ENCODE assay signal across 1 cellular context in the genomic region with DNA sequence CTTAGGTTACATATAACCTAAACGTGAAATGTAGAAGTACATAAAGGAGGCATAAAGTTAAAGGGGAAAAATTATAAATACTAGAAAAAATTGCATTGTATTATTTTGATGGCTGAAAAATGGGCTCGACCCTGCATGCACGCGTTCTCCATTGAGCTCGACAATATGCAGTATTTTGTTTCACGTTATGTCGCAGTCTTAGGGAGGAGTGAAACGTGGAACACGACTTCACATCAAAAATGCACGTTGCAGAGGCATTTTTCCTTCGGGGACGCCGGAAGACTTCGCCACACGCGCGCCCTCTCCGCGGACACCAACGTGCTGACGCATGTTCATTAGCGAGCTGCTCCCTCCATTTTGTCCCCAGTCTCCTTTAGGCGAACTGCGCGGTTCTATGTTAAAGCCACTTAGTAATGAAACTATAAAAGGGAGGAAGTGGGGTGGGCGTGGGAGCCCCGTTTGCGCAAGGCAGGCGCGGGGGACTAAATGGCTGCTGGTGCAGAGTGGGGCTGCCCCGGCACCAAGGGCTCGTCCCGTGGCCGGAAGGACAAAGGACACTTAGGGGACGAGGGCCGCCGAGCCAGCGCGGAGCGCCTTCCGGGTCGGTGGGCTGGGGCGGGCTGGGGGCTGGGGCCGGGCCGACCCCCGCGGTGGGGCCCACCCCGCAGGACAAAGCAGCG.
TF ChIP-seq lines count a peak whose summit lies in the region.

No MANE protein-coding gene starts in this region.

TF ChIP-seq in HepG2, 621 proteins besides CTCF, POLR2A, EP300 and RAD21 (continued from another document and continues in another):
- TF ChIP-seq PRMT3 (CRISPR knock-in tag; IDR thresholded peaks at IDR 0.05; ENCODE audit: borderline replicate concordance, low read depth) (no peak; the same call in 1 of the 2 replicates), NR3C1 (CRISPR knock-in tag; IDR thresholded peaks at IDR 0.05) (no peak), ZFP1 (CRISPR knock-in tag; IDR thresholded peaks at IDR 0.05) (peak; percentile 82; the same call in 1 of the 2 replicates), ZSCAN29 (CRISPR knock-in tag; conservative IDR thresholded peaks at IDR 0.05) (peak; percentile 63; the same call in 1 of the 2 replicates), NFAT5 (CRISPR knock-in tag; IDR thresholded peaks at IDR 0.05) (peak; percentile 58; the same call in 1 of the 2 replicates), GTF3A (CRISPR knock-in tag; conservative IDR thresholded peaks at IDR 0.05) (no peak), ZNF326 (CRISPR knock-in tag; IDR thresholded peaks at IDR 0.05; ENCODE audit: borderline replicate concordance) (no peak), FOXA3 (CRISPR knock-in tag; IDR thresholded peaks at IDR 0.05) (peak; percentile 49), ZNF577 (CRISPR knock-in tag; IDR thresholded peaks at IDR 0.05; ENCODE audit: borderline replicate concordance, low read depth) (no peak), ZNF20 (CRISPR knock-in tag; IDR thresholded peaks at IDR 0.05) (peak; percentile 65; the same call in 1 of the 2 replicates), ZNF766 (CRISPR knock-in tag; IDR thresholded peaks at IDR 0.05; ENCODE audit: borderline replicate concordance) (peak; percentile 16; the same call in 1 of the 2 replicates), MZF1 (CRISPR knock-in tag; IDR thresholded peaks at IDR 0.05; ENCODE audit: borderline replicate concordance) (no peak), ATF1 (CRISPR knock-in tag; IDR thresholded peaks at IDR 0.05) (peak; percentile 43), ZNF839 (CRISPR knock-in tag; IDR thresholded peaks at IDR 0.05; ENCODE audit: borderline replicate concordance) (peak; percentile 79; the same call in 1 of the 2 replicates), ZC3H4 (CRISPR knock-in tag; IDR thresholded peaks at IDR 0.05; ENCODE audit: borderline replicate concordance) (peak; percentile 81), ZMYM3 (CRISPR knock-in tag; IDR thresholded peaks at IDR 0.05) (peak; percentile 34; the same call in 1 of the 2 replicates), ZSCAN25 (CRISPR knock-in tag; IDR thresholded peaks at IDR 0.05) (peak; percentile 28; the same call in 1 of the 2 replicates), CCAR2 (optimal IDR thresholded peaks at IDR 0.05; ENCODE audit: low read depth, low read length) (peak; percentile 22), HNF1A (IDR thresholded peaks at IDR 0.05; ENCODE audit: low read depth) (no peak), HNF1A (CRISPR knock-in tag; IDR thresholded peaks at IDR 0.05; ENCODE audit: borderline replicate concordance) (peak; percentile 34; the same call in 1 of the 2 replicates), RXRB (CRISPR knock-in tag; IDR thresholded peaks at IDR 0.05; ENCODE audit: borderline replicate concordance) (peak; percentile 67), TAF1 (CRISPR knock-in tag; IDR thresholded peaks at IDR 0.05) (peak; percentile 83), DZIP1 (CRISPR knock-in tag; IDR thresholded peaks at IDR 0.05) (no peak), SP2 (CRISPR knock-in tag; IDR thresholded peaks at IDR 0.05) (no peak), ZNF414 (CRISPR knock-in tag; IDR thresholded peaks at IDR 0.05) (peak; percentile 18), KDM5B (CRISPR knock-in tag; IDR thresholded peaks at IDR 0.05; ENCODE audit: borderline replicate concordance) (peak; percentile 61; the same call in 1 of the 2 replicates), KLF9 (CRISPR knock-in tag; IDR thresholded peaks at IDR 0.05; ENCODE audit: low read depth) (no peak), ARNT (IDR thresholded peaks at IDR 0.05) (no peak), HMG20A (CRISPR knock-in tag; IDR thresholded peaks at IDR 0.05; ENCODE audit: borderline replicate concordance) (0 out of 2 replicates have a peak, but pooled peaks have one; percentile 33), AHR (CRISPR knock-in tag; IDR thresholded peaks at IDR 0.05) (no peak; the same call in 1 of the 2 replicates), ZBTB1 (CRISPR knock-in tag; IDR thresholded peaks at IDR 0.05; ENCODE audit: borderline replicate concordance) (no peak), ZFYVE20 (CRISPR knock-in tag; IDR thresholded peaks at IDR 0.05; ENCODE audit: borderline replicate concordance, low read depth) (no peak), ZNF777 (CRISPR knock-in tag; IDR thresholded peaks at IDR 0.05) (no peak), HINFP (CRISPR knock-in tag; IDR thresholded peaks at IDR 0.05; ENCODE audit: low read depth) (peak; percentile 73; the same call in 1 of the 2 replicates), RXRA (CRISPR knock-in tag; IDR thresholded peaks at IDR 0.05) (peak; percentile 79), ZNF432 (CRISPR knock-in tag; IDR thresholded peaks at IDR 0.05; ENCODE audit: borderline replicate concordance) (no peak), TEAD2 (CRISPR knock-in tag; IDR thresholded peaks at IDR 0.05) (0 out of 2 replicates have a peak, but pooled peaks have one; percentile 66), ZNF10 (CRISPR knock-in tag; IDR thresholded peaks at IDR 0.05; ENCODE audit: borderline replicate concordance, low read depth) (no peak), FIP1L1 (IDR thresholded peaks at IDR 0.05; ENCODE audit: borderline replicate concordance, insufficient read depth, low read depth, low read length) (peak; percentile 84; the same call in 1 of the 2 replicates), DPF2 (CRISPR knock-in tag; IDR thresholded peaks at IDR 0.05; ENCODE audit: borderline replicate concordance, low read depth) (no peak)
- TF ChIP-seq, protein P1, sequence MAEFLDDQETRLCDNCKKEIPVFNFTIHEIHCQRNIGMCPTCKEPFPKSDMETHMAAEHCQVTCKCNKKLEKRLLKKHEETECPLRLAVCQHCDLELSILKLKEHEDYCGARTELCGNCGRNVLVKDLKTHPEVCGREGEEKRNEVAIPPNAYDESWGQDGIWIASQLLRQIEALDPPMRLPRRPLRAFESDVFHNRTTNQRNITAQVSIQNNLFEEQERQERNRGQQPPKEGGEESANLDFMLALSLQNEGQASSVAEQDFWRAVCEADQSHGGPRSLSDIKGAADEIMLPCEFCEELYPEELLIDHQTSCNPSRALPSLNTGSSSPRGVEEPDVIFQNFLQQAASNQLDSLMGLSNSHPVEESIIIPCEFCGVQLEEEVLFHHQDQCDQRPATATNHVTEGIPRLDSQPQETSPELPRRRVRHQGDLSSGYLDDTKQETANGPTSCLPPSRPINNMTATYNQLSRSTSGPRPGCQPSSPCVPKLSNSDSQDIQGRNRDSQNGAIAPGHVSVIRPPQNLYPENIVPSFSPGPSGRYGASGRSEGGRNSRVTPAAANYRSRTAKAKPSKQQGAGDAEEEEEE (CRISPR knock-in tag; IDR thresholded peaks at IDR 0.05; ENCODE audit: borderline replicate concordance), result no peak
- TF ChIP-seq, protein P2, sequence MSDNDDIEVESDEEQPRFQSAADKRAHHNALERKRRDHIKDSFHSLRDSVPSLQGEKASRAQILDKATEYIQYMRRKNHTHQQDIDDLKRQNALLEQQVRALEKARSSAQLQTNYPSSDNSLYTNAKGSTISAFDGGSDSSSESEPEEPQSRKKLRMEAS (IDR thresholded peaks at IDR 0.05), result peak; percentile 82
- TF ChIP-seq, protein P3, sequence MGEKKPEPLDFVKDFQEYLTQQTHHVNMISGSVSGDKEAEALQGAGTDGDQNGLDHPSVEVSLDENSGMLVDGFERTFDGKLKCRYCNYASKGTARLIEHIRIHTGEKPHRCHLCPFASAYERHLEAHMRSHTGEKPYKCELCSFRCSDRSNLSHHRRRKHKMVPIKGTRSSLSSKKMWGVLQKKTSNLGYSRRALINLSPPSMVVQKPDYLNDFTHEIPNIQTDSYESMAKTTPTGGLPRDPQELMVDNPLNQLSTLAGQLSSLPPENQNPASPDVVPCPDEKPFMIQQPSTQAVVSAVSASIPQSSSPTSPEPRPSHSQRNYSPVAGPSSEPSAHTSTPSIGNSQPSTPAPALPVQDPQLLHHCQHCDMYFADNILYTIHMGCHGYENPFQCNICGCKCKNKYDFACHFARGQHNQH (CRISPR knock-in tag; IDR thresholded peaks at IDR 0.05), result peak; percentile 30; the same call in 1 of the 2 replicates
